ENCODE assay signal across 1 cellular context in the genomic region with DNA sequence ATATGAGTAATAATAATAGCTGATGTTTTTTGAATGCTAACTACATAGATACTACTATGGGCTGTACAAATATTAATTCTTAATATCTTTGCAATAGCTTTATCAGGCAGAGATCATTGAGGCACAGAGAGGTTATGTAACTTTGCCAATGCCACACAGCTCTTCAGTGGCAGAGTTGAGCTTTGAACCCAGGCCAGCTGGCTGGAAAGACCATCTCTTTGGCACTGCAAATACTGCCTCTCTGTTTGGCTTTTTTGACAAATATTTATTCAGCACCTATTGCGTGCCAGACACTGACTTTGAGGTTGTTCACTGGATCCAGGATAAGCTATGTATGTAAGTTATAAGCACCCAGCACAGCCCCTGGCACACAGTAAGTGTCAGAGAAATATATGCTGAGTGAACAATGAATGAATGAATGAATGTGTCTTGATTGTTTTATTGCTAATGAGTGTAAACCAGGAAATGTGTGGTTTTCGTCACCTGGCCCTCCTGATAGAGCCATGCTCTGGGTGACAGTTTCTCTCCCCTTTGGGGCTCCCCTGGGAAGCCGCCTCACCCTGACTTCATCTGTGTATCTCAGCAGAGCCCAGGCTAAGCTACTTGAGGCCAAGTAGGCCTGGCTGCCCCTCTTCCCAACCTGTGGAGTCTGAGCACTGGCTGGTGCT.
A peak's percentile ranks its signal among the peaks of the same experiment; 100 is the strongest.
TF ChIP-seq lines count a peak whose summit lies in the region.

No MANE protein-coding gene starts in this region.

TF ChIP-seq in K562, 482 proteins besides CTCF, POLR2A, EP300 and RAD21 (continued from another document):
- TF ChIP-seq RBM25 (IDR thresholded peaks at IDR 0.05; ENCODE audit: low read depth, low read length, severe bottlenecking) (peak; percentile 91), KDM1A (IDR thresholded peaks at IDR 0.05) (peak in 1 of 2 experiments; percentile 36; a peak in 1 of 4 replicates), CBFA2T2 (conservative IDR thresholded peaks at IDR 0.05) (no peak)
TF ChIP-seq in K562: peak in this region for 3.
